Comparison of ENCODE assay signal across 8 cellular contexts in genomic region chrX:110146521-110146920, GRCh38.
DNase-seq lines count a peak whose midpoint lies in the region; ATAC-seq and TF ChIP-seq lines count a peak whose summit lies in the region.

No MANE protein-coding gene starts in this region.

- DNase-seq in activated CD4-positive, alpha-beta T cell treated with anti-CD3 and anti-CD28 coated beads for 4 hours = peak; percentile 6 to 45
- DNase-seq in activated CD4-positive, alpha-beta T cell treated with anti-CD3 and anti-CD28 coated beads for 1 hour = no peak
- DNase-seq in H4 (ENCODE audit: low spot score) (peak; percentile 33), NCI-H2081 treated with DMSO at 0.1 percent for 48 hours (lab: John Stamatoyannopoulos, UW) (peak; percentile 23), activated T-cell treated with anti-CD3 and anti-CD28 coated beads for 4 hours (peak; percentile 15), germinal center (ENCODE audit: low spot score) (peak; percentile 42), psoas muscle (no peak)
- no peak for DNase-seq in T-helper 2 cell treated with Interferon-gamma antibody and Interleukin-4, amounts not matched to agents 5 μg/mL and 100 μg/mL, for 36 hours (ENCODE audit: low spot score)

- WGBS in psoas muscle, 3 donors = 15 to 21% (median 19%) methylated on average over 2 of the region's 2 CpGs

- H3K36me3 Mint-ChIP-seq in T-helper 2 cell treated with Interferon-gamma antibody and Interleukin-4, amounts not matched to agents 5 μg/mL and 100 μg/mL, for 36 hours (ENCODE audit: low read depth) = peaks cover 2% of the 10 kb centered on the region

- H3K36me3 ChIP-seq in psoas muscle (ENCODE audit: insufficient read depth in 1 of 2, low read depth in 1 of 2) = peaks cover 0 to 10% of the 10 kb centered on the region in 2 donors

- no peaks in the 10 kb centered on the region for H3K9me3 Mint-ChIP-seq in T-helper 2 cell treated with Interferon-gamma antibody and Interleukin-4, amounts not matched to agents 5 μg/mL and 100 μg/mL, for 36 hours

- H3K4me1 Mint-ChIP-seq in T-helper 2 cell treated with Interferon-gamma antibody and Interleukin-4, amounts not matched to agents 5 μg/mL and 100 μg/mL, for 36 hours (ENCODE audit: low read depth) = peaks cover 7% of the 10 kb centered on the region

- H3K27ac ChIP-seq in psoas muscle = no peak overlapping the region

- H3K4me3 ChIP-seq in psoas muscle = no peak overlapping the region

- no peak overlapping the region for H3K27ac Mint-ChIP-seq in T-helper 2 cell treated with Interferon-gamma antibody and Interleukin-4, amounts not matched to agents 5 μg/mL and 100 μg/mL, for 36 hours

- ATAC-seq in psoas muscle = peak; percentile 50 to 73 (median 58)

- H3K4me3 Mint-ChIP-seq in T-helper 2 cell treated with Interferon-gamma antibody and Interleukin-4, amounts not matched to agents 5 μg/mL and 100 μg/mL, for 36 hours = no peak overlapping the region

- no peaks in the 10 kb centered on the region for H3K9me3 ChIP-seq in psoas muscle

- H3K27me3 ChIP-seq in psoas muscle (ENCODE audit: insufficient read depth in 3 of 3, low read length in 2 of 3) = peaks cover 0 to 2% (median 0%) of the 10 kb centered on the region in 3 donors

- no peaks in the 10 kb centered on the region for H3K27me3 Mint-ChIP-seq in T-helper 2 cell treated with Interferon-gamma antibody and Interleukin-4, amounts not matched to agents 5 μg/mL and 100 μg/mL, for 36 hours (ENCODE audit: low read depth)

- intact Hi-C loops in psoas muscle (cut with DNase I) = loop anchor here (5.0 to 10.0 kb wide), 3 partner anchors 122 to 234 kb away; no protein-coding TSS in a partner anchor

- H3K4me1 ChIP-seq in psoas muscle = peaks cover 17% of the 10 kb centered on the region

- TF ChIP-seq CTCF in psoas muscle (IDR thresholded peaks at IDR 0.05) = peak; percentile 52

Comparison
In these comparisons a context has a peak if more than half of its experiments do, and no peak if none do; other contexts are left out.
1. DNase-seq: peak in activated CD4-positive, alpha-beta T cell treated with anti-CD3 and anti-CD28 coated beads for 4 hours (2 of 2), H4 (single experiment), NCI-H2081 treated with DMSO at 0.1 percent for 48 hours (single experiment), activated T-cell treated with anti-CD3 and anti-CD28 coated beads for 4 hours (single experiment) and germinal center (single experiment); none in activated CD4-positive, alpha-beta T cell treated with anti-CD3 and anti-CD28 coated beads for 1 hour (single experiment), psoas muscle (0 of 2) and T-helper 2 cell treated with Interferon-gamma antibody and Interleukin-4, amounts not matched to agents 5 μg/mL and 100 μg/mL, for 36 hours (single experiment).